In genomic region chr4:77776182-77777134, GRCh38 we compare ENCODE assay signal across 14 cellular contexts. TPM values are rescaled to one million over a fixed set of nuclear protein-coding genes. Genes with fewer than 3 reads are reported as not detected.
DNase-seq lines count a peak whose midpoint lies in the region; ATAC-seq, FAIRE-seq and TF ChIP-seq lines count a peak whose summit lies in the region.
"Had no signal": no experiment of that assay in that cellular context is flagged by ENCODE, and none has a peak within 500 bp of the region (broad histone marks: within the 10 kb centered on the region; RNA-seq: fewer than 3 reads in every experiment).

No MANE protein-coding gene starts in this region.

- FAIRE-seq in keratinocyte (lab: Jason Lieb, UNC) (peak; percentile 56), kidney (lab: Jason Lieb, UNC) (no peak)
- FAIRE-seq: colon had no signal

- H3K4me2 ChIP-seq in keratinocyte (ENCODE audit: control insufficient read depth, extremely low read depth, insufficient read depth, low read depth, low read length): peak overlapping the region; percentile 13

- WGBS in suprapubic skin: 69% methylated on average over 6 of the region's 6 CpGs
- WGBS in tibial nerve, 2 donors: 56% methylated on average over 6 of the region's 6 CpGs

- H3K9me3 Mint-ChIP-seq in activated T-cell treated with anti-CD3 and anti-CD28 coated beads, Interleukin-2, amount 50 U/mL, for 72 hours: no peaks in the 10 kb centered on the region
- H3K9me3 Mint-ChIP-seq in activated naive CD8-positive, alpha-beta T cell treated with anti-CD3 and anti-CD28 coated beads for 36 hours: no peaks in the 10 kb centered on the region

- TF ChIP-seq POLR2A in suprapubic skin (IDR thresholded peaks at IDR 0.05) (no peak), tibial nerve (IDR thresholded peaks at IDR 0.05) (no peak)

- H3K4me3 ChIP-seq in keratinocyte (ENCODE audit: control insufficient read depth in 2 of 3, extremely low read depth in 1 of 3, insufficient read depth in 2 of 3, low read depth in 1 of 3, low read length in 3 of 3) (no peak overlapping the region), suprapubic skin (no peak overlapping the region), tibial nerve (no peak overlapping the region), kidney (ENCODE audit: low read length in 2 of 2) (no peak overlapping the region)

- H3K4me1 ChIP-seq in keratinocyte (ENCODE audit: control insufficient read depth, extremely low read depth, insufficient read depth, low read length): peaks cover 7% of the 10 kb centered on the region
- H3K4me1 ChIP-seq in suprapubic skin: peaks cover 22% of the 10 kb centered on the region
- H3K4me1 ChIP-seq in tibial nerve: peaks cover 0 to 27% (median 6%) of the 10 kb centered on the region in 4 donors
- peaks cover 0 to 8% of the 10 kb centered on the region in 2 donors for H3K4me1 ChIP-seq in kidney (ENCODE audit: control insufficient read depth in 1 of 2, insufficient read depth in 1 of 2, low read depth in 1 of 2, low read length in 2 of 2)

- H3K27me3 ChIP-seq in keratinocyte (ENCODE audit: control insufficient read depth, extremely low read depth, insufficient read depth, low read length) (no peaks in the 10 kb centered on the region), suprapubic skin (no peaks in the 10 kb centered on the region), tibial nerve (no peaks in the 10 kb centered on the region)

- no peaks in the 10 kb centered on the region for H3K36me3 ChIP-seq in keratinocyte (ENCODE audit: control insufficient read depth in 2 of 2, extremely low read depth in 1 of 2, insufficient read depth in 2 of 2, low read length in 2 of 2)
- peaks cover 9% of the 10 kb centered on the region for H3K36me3 ChIP-seq in suprapubic skin
- peaks cover 0 to 13% (median 6%) of the 10 kb centered on the region in 3 donors for H3K36me3 ChIP-seq in tibial nerve
- H3K36me3 ChIP-seq in kidney (ENCODE audit: control insufficient read depth in 1 of 2, insufficient read depth in 2 of 2, low read length in 2 of 2): peaks cover 4 to 5% of the 10 kb centered on the region in 2 donors

- H3K27me3 Mint-ChIP-seq in activated T-cell treated with anti-CD3 and anti-CD28 coated beads, Interleukin-2, amount 50 U/mL, for 72 hours (ENCODE audit: low read depth): no peaks in the 10 kb centered on the region
- H3K27me3 Mint-ChIP-seq in activated naive CD8-positive, alpha-beta T cell treated with anti-CD3 and anti-CD28 coated beads for 36 hours: no peaks in the 10 kb centered on the region

- no peak for TF ChIP-seq EP300 in suprapubic skin (IDR thresholded peaks at IDR 0.05)
- no peak for TF ChIP-seq EP300 in tibial nerve (IDR thresholded peaks at IDR 0.05)

- no peak overlapping the region for H2AFZ ChIP-seq in keratinocyte (ENCODE audit: control insufficient read depth, low read length)

- peaks cover 2 to 26% of the 10 kb centered on the region in 2 donors for H3K36me3 Mint-ChIP-seq in activated T-cell treated with anti-CD3 and anti-CD28 coated beads, Interleukin-2, amount 50 U/mL, for 72 hours (ENCODE audit: insufficient read depth in 2 of 2)
- peaks cover 33% of the 10 kb centered on the region for H3K36me3 Mint-ChIP-seq in activated naive CD8-positive, alpha-beta T cell treated with anti-CD3 and anti-CD28 coated beads for 36 hours

- H3K79me2 ChIP-seq in keratinocyte (ENCODE audit: control insufficient read depth, insufficient read depth, low read length): peaks cover 30% of the 10 kb centered on the region

- dilution Hi-C loops in keratinocyte (cut with MboI; ENCODE audit: extremely low pct_ligation_motif_present, low sequenced_read_pairs): no loop called here

- H3K4me1 Mint-ChIP-seq in activated T-cell treated with anti-CD3 and anti-CD28 coated beads, Interleukin-2, amount 50 U/mL, for 72 hours (ENCODE audit: low read depth): peaks cover 30% of the 10 kb centered on the region
- peaks cover 43% of the 10 kb centered on the region for H3K4me1 Mint-ChIP-seq in activated naive CD8-positive, alpha-beta T cell treated with anti-CD3 and anti-CD28 coated beads for 36 hours

- ATAC-seq in activated T-cell treated with anti-CD3 and anti-CD28 coated beads, Interleukin-2, amount 50 U/mL, for 72 hours (replicated peaks in 1 of 2): no peak

- H4K20me1 ChIP-seq in keratinocyte (ENCODE audit: control insufficient read depth, extremely low read depth, insufficient read depth, low read length): no peaks in the 10 kb centered on the region

- TF ChIP-seq CTCF in keratinocyte (optimal IDR thresholded peaks at IDR 0.05 in 1 of 3, IDR thresholded peaks at IDR 0.05 in 1 of 3, conservative IDR thresholded peaks at IDR 0.05 in 1 of 3; ENCODE audit: extremely low read depth in 1 of 3, insufficient read depth in 2 of 3, low read length in 3 of 3) (no peak), suprapubic skin (IDR thresholded peaks at IDR 0.05) (no peak), tibial nerve (IDR thresholded peaks at IDR 0.05) (no peak), kidney (IDR thresholded peaks at IDR 0.05; ENCODE audit: borderline replicate concordance, extremely low read depth, insufficient read depth) (no peak)

- H3K9me3 ChIP-seq in keratinocyte (ENCODE audit: control insufficient read depth, low read depth, low read length) (no peaks in the 10 kb centered on the region), suprapubic skin (no peaks in the 10 kb centered on the region), tibial nerve (no peaks in the 10 kb centered on the region), kidney (ENCODE audit: control insufficient read depth in 1 of 2, low read length in 2 of 2) (no peaks in the 10 kb centered on the region)

- peak overlapping the region; percentile 68 for H3K27ac Mint-ChIP-seq in activated T-cell treated with anti-CD3 and anti-CD28 coated beads, Interleukin-2, amount 50 U/mL, for 72 hours
- peak overlapping the region; percentile 39 for H3K27ac Mint-ChIP-seq in activated naive CD8-positive, alpha-beta T cell treated with anti-CD3 and anti-CD28 coated beads for 36 hours

- no peak overlapping the region for H3K27ac ChIP-seq in keratinocyte (ENCODE audit: control insufficient read depth, insufficient read depth, low read length)
- peak overlapping the region; percentile 27 for H3K27ac ChIP-seq in suprapubic skin
- H3K27ac ChIP-seq in tibial nerve: no peak overlapping the region
- no peak overlapping the region for H3K27ac ChIP-seq in kidney (ENCODE audit: low read depth in 2 of 2, low read length in 2 of 2)

- H3K9ac ChIP-seq in keratinocyte (ENCODE audit: control insufficient read depth, extremely low read depth, insufficient read depth, low read length) (no peak overlapping the region), kidney (ENCODE audit: low read length in 2 of 2) (no peak overlapping the region)

- no peak overlapping the region for H3K4me3 Mint-ChIP-seq in activated T-cell treated with anti-CD3 and anti-CD28 coated beads, Interleukin-2, amount 50 U/mL, for 72 hours
- no peak overlapping the region for H3K4me3 Mint-ChIP-seq in activated naive CD8-positive, alpha-beta T cell treated with anti-CD3 and anti-CD28 coated beads for 36 hours

- H3K9me1 ChIP-seq in keratinocyte (ENCODE audit: control insufficient read depth, extremely low read depth, insufficient read depth, low read length): no peaks in the 10 kb centered on the region

- no peak for DNase-seq in activated T-cell treated with anti-CD3 and anti-CD28 coated beads, Interleukin-2, amount 50 U/mL, for 72 hours
- DNase-seq in activated T-cell treated with anti-CD3 and anti-CD28 coated beads for 4 hours: no peak
- no peak for DNase-seq in activated naive CD8-positive, alpha-beta T cell treated with anti-CD3 and anti-CD28 coated beads for 36 hours
- no peak for DNase-seq in keratinocyte (ENCODE audit: low read depth, low spot score)
- no peak for DNase-seq in suprapubic skin (ENCODE audit: low spot score in 2 of 2)
- no peak for DNase-seq in NCI-H446 (lab: John Stamatoyannopoulos, UW)
- no peak for DNase-seq in tibial nerve (ENCODE audit: low spot score in 2 of 2)
- DNase-seq in kidney: no peak
- DNase-seq: activated CD4-positive, alpha-beta T cell treated with anti-CD3 and anti-CD28 coated beads for 48 hours; activated gamma-delta T cell; DND-41; NCI-H2029; stimulated activated CD4-positive, alpha-beta T cell treated with anti-CD3 and anti-CD28 coated beads, Interleukin-15, amount 100 ng/mL, for 24 hours had no signal

- intact Hi-C loops in kidney (cut with DNase I): no loop called here

RNA-seq across cellular contexts. Expression of gene CNOT6L, which starts 42.7 kb away (rescaled TPM):
- total RNA-seq in activated T-cell treated with anti-CD3 and anti-CD28 coated beads, Interleukin-2, amount 50 U/mL, for 72 hours: 100 to 1,000 TPM; 209 to 223 TPM
- total RNA-seq in activated naive CD8-positive, alpha-beta T cell treated with anti-CD3 and anti-CD28 coated beads for 36 hours: 10 to 100 TPM; 85.1 to 88.8 TPM
- polyA plus RNA-seq in keratinocyte: 6.5 to 12.0 TPM (median 9.5 TPM) in 3 replicates
- 15.3 TPM for polyA plus RNA-seq in keratinocyte (2011; ENCODE audit: low read depth)
- 5.9 and 11.9 TPM in 2 replicates for polyA plus RNA-seq in keratinocyte (2011; cell fraction: cytosol; rRNA removed)
- polyA plus RNA-seq in keratinocyte (2011; cell fraction: nucleus; rRNA removed): 9.5 and 11.4 TPM in 2 replicates
- polyA plus RNA-seq in keratinocyte (2012; ENCODE audit: low replicate concordance): 10.7 and 14.2 TPM in 2 replicates
- polyA minus RNA-seq in keratinocyte: 21.6 to 49.1 TPM (median 22.3 TPM) in 3 replicates
- polyA minus RNA-seq in keratinocyte (2011; cell fraction: cytosol; rRNA and poly(A)+ RNA removed): 8.2 TPM
- 11.7 and 27.5 TPM in 2 replicates for polyA minus RNA-seq in keratinocyte (2011; cell fraction: nucleus; rRNA and poly(A)+ RNA removed)
- 10 to 100 TPM; 21.3 to 45.8 (median 39.6) TPM for total RNA-seq in suprapubic skin
- total RNA-seq in tibial nerve: 10 to 100 TPM; 15.3 to 32.1 (median 23.4) TPM
- 73.3 TPM for total RNA-seq in kidney
- polyA plus RNA-seq in kidney (ENCODE audit: insufficient read depth, low read depth, low replicate concordance): 5.8 TPM
